ENCODE assay signal across 1 cellular context in the genomic region with DNA sequence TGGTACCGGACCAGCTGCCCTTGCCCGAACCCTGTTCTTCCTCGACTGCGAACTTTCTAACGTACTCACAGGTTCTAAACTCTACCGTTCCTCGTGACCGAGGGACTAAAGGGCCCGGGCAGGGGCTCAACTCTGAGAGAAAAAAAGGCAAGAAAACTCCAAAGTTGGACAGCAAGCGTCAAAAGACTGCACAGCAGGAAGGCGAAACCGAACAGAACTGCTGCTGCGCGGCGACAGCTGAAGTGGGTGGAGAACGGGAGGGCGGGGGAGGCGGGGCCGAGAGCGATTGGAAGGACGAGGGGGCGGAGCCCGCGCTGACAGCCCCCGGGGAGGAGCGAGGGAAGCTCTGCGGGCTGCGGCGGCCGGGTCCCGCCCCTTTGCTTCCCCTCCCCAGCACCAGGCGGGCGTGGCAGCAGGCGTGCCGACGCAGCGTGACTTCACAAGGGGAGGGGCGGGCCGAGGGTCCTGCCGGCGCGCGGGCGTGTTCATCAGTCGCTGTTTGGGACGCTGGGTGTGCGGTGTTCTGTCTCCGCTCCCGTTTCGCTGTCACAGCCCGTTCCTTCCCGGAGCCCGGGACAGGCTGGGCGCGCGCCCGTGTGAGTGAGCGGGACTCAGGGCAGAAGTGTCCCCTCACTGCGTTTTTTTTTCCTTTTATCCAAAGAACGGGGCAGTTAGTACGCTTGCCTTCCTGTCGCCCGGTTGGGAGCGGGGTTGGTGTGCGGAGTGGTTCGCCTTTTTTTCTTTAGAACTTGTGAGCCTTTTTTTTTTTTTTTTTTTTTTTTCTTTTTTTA.
TF ChIP-seq lines count a peak whose summit lies in the region.

Gene NABP1 (plus strand): TSS at position 491 of the 791 bp plus-strand sequence. CDS start 479 bp downstream, outside the sequence.

TF ChIP-seq in A549, 52 proteins besides CTCF, POLR2A, EP300 and RAD21 (continued from another document):
- TF ChIP-seq, protein P1, sequence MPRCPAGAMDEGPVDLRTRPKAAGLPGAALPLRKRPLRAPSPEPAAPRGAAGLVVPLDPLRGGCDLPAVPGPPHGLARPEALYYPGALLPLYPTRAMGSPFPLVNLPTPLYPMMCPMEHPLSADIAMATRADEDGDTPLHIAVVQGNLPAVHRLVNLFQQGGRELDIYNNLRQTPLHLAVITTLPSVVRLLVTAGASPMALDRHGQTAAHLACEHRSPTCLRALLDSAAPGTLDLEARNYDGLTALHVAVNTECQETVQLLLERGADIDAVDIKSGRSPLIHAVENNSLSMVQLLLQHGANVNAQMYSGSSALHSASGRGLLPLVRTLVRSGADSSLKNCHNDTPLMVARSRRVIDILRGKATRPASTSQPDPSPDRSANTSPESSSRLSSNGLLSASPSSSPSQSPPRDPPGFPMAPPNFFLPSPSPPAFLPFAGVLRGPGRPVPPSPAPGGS (IDR thresholded peaks at IDR 0.05), result peak; percentile 99
- peak; percentile 69 for TF ChIP-seq PBX3 (IDR thresholded peaks at IDR 0.05)
- TF ChIP-seq ZFP36 (IDR thresholded peaks at IDR 0.05; ENCODE audit: borderline replicate concordance, partially characterized antibody), result peak; percentile 3
- TF ChIP-seq PHF8 (IDR thresholded peaks at IDR 0.05; ENCODE audit: borderline replicate concordance, low read depth), result peak; percentile 84
